In the genomic region with DNA sequence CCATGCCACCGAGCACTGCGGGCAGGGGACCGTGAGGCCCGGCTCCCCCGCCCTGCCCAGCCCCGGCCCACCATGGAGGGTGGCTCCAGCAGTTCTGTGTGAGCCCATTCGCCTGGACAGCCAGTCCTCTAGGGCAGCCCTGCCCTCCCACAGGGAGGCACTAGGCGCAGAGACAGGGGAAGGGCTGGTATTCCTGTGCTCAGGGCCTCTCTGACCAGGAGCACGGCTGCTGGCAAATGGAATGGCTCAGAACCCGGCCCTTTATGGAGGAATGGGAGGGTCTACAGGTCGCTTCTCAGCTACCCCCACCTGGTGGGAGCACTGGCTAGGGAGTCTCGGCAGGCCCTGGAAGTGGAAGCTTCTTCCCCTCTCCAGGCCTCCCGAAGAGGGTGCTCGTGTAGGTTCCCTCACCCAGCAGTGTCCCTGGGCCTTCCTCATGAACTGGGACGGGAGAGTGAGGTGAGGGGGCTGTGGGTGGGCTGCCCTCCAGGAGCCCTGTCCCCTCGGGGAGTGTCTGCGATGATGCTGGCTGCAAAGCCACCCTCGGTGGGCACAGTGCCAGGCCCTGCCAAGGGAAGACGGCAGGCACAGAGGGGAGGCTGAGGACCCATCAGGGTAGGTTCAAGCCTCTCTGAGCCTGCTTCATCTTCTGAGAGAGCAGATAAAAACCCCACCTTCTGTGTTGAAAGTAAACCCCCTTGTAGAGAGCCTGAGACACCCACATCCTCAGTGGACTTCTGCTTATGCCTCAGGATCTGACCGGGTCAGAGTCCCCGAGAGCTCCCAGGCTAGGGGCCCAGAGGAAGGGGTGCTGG, we compare ENCODE assay signal across 10 cellular contexts. TPM values are rescaled to one million over a fixed set of nuclear protein-coding genes. Genes with fewer than 3 reads are reported as not detected.
DNase-seq lines count a peak whose midpoint lies in the region; ATAC-seq lines count a peak whose summit lies in the region.
"Had no signal": no experiment of that assay in that cellular context is flagged by ENCODE, and none has a peak within 500 bp of the region (broad histone marks: within the 10 kb centered on the region; RNA-seq: fewer than 3 reads in every experiment).

No MANE protein-coding gene starts in this region.

- peaks cover 14% of the 10 kb centered on the region for H3K4me1 Mint-ChIP-seq in activated CD8-positive, alpha-beta memory T cell treated with anti-CD3 and anti-CD28 coated beads, Interleukin-2, amount 10 ng/mL, durations not matched to agents 7 days and 5 days
- H3K4me1 Mint-ChIP-seq in stimulated activated memory B cell treated with anti-CD40 and anti-IgM and Interleukin-4, amounts not matched to agents 10 μg/mL and 1 μg/mL and 100 μg/mL, for 72 hours, result peaks cover 48% of the 10 kb centered on the region

- ATAC-seq in activated CD8-positive, alpha-beta memory T cell treated with anti-CD3 and anti-CD28 coated beads, Interleukin-2, amount 10 ng/mL, durations not matched to agents 7 days and 5 days, result no peak
- ATAC-seq in stimulated activated memory B cell treated with anti-CD40 and anti-IgM and Interleukin-4, amounts not matched to agents 10 μg/mL and 1 μg/mL and 100 μg/mL, for 72 hours, result no peak
- ATAC-seq in GM21423 (IDR thresholded peaks at IDR 0.05; ENCODE audit: unreplicated experiment), result no peak

- H3K4me3 Mint-ChIP-seq in activated CD8-positive, alpha-beta memory T cell treated with anti-CD3 and anti-CD28 coated beads, Interleukin-2, amount 10 ng/mL, durations not matched to agents 7 days and 5 days, result peak overlapping the region; percentile 69
- peak overlapping the region; percentile 84 for H3K4me3 Mint-ChIP-seq in stimulated activated memory B cell treated with anti-CD40 and anti-IgM and Interleukin-4, amounts not matched to agents 10 μg/mL and 1 μg/mL and 100 μg/mL, for 72 hours

- peak overlapping the region; percentile 55 for H3K4me3 ChIP-seq in NT2/D1 (ENCODE audit: insufficient read length, low read depth)
- peak overlapping the region; percentile 36 for H3K4me3 ChIP-seq in ectodermal cell (ENCODE audit: insufficient read depth, low read depth, low read length)

- H3K36me3 Mint-ChIP-seq in activated CD8-positive, alpha-beta memory T cell treated with anti-CD3 and anti-CD28 coated beads, Interleukin-2, amount 10 ng/mL, durations not matched to agents 7 days and 5 days, result no peaks in the 10 kb centered on the region
- H3K36me3 Mint-ChIP-seq in stimulated activated memory B cell treated with anti-CD40 and anti-IgM and Interleukin-4, amounts not matched to agents 10 μg/mL and 1 μg/mL and 100 μg/mL, for 72 hours, result peaks cover 29% of the 10 kb centered on the region

- peak overlapping the region; percentile 88 for H3K9ac ChIP-seq in NT2/D1 (ENCODE audit: insufficient read length, low read depth)

- H3K9me3 Mint-ChIP-seq in activated CD8-positive, alpha-beta memory T cell treated with anti-CD3 and anti-CD28 coated beads, Interleukin-2, amount 10 ng/mL, durations not matched to agents 7 days and 5 days (ENCODE audit: low read depth), result peaks cover under 1% of the 10 kb centered on the region
- no peaks in the 10 kb centered on the region for H3K9me3 Mint-ChIP-seq in stimulated activated memory B cell treated with anti-CD40 and anti-IgM and Interleukin-4, amounts not matched to agents 10 μg/mL and 1 μg/mL and 100 μg/mL, for 72 hours

- H3K4me1 ChIP-seq in NT2/D1 (ENCODE audit: insufficient read depth, insufficient read length) (peaks cover 13% of the 10 kb centered on the region), ectodermal cell (ENCODE audit: control insufficient read depth, insufficient read depth, low read length) (peaks cover 2% of the 10 kb centered on the region)

- CTCF ChIA-PET in activated CD8-positive, alpha-beta memory T cell treated with anti-CD3 and anti-CD28 coated beads, Interleukin-2, amount 10 ng/mL, durations not matched to agents 7 days and 5 days (lab: Charles Lee), result interaction anchor here (1.2 to 4.3 kb wide), 11 partner anchors 9 to 160 kb away, joined by 3 to 38 read pairs (median 8); a partner anchor contains a TSS

- H3K27ac Mint-ChIP-seq in activated CD8-positive, alpha-beta memory T cell treated with anti-CD3 and anti-CD28 coated beads, Interleukin-2, amount 10 ng/mL, durations not matched to agents 7 days and 5 days, result no peak overlapping the region
- H3K27ac Mint-ChIP-seq in stimulated activated memory B cell treated with anti-CD40 and anti-IgM and Interleukin-4, amounts not matched to agents 10 μg/mL and 1 μg/mL and 100 μg/mL, for 72 hours, result peak overlapping the region; percentile 77

- peaks cover 17% of the 10 kb centered on the region for H3K27me3 Mint-ChIP-seq in activated CD8-positive, alpha-beta memory T cell treated with anti-CD3 and anti-CD28 coated beads, Interleukin-2, amount 10 ng/mL, durations not matched to agents 7 days and 5 days
- H3K27me3 Mint-ChIP-seq in stimulated activated memory B cell treated with anti-CD40 and anti-IgM and Interleukin-4, amounts not matched to agents 10 μg/mL and 1 μg/mL and 100 μg/mL, for 72 hours, result peaks cover 68% of the 10 kb centered on the region

- H3K27ac ChIP-seq in ectodermal cell (ENCODE audit: insufficient read depth, low read depth, low read length, poor library complexity, severe bottlenecking), result no peak overlapping the region

- no peak for DNase-seq in activated CD8-positive, alpha-beta memory T cell treated with anti-CD3 and anti-CD28 coated beads, Interleukin-2, amount 10 ng/mL, durations not matched to agents 7 days and 5 days
- no peak for DNase-seq in activated CD8-positive, alpha-beta memory T cell treated with anti-CD3 and anti-CD28 coated beads, Interleukin-2, amount 50 U/mL, for 4 hours
- no peak for DNase-seq in NT2/D1 (ENCODE audit: low read depth, low spot score)
- no peak for DNase-seq in SW480 (ENCODE audit: low spot score)
- DNase-seq in SIG-M5 treated with dmso at 0.1 percent for 504 hours (lab: John Stamatoyannopoulos, UW; ENCODE audit: unreplicated experiment), result no peak
- DNase-seq: SHP77 treated with DMSO at 0.1 percent for 48 hours; stimulated activated CD4-positive, alpha-beta T cell treated with anti-CD3 and anti-CD28 coated beads, Interleukin-15, amount 100 ng/mL, for 24 hours had no signal

- H3K36me3 ChIP-seq in NT2/D1 (ENCODE audit: insufficient read depth, insufficient read length, low read length), result peaks cover 50% of the 10 kb centered on the region
- H3K36me3 ChIP-seq in ectodermal cell (ENCODE audit: control insufficient read depth, insufficient read depth, low read length), result no peaks in the 10 kb centered on the region

- H3K27me3 ChIP-seq in NT2/D1 (ENCODE audit: insufficient read depth, insufficient read length) (peaks cover 4% of the 10 kb centered on the region), ectodermal cell (ENCODE audit: control insufficient read depth, insufficient read depth, low read length, poor library complexity, severe bottlenecking) (peaks cover 22% of the 10 kb centered on the region)

- no peaks in the 10 kb centered on the region for H3K9me3 ChIP-seq in NT2/D1 (ENCODE audit: insufficient read depth, low read length)
- H3K9me3 ChIP-seq in ectodermal cell (ENCODE audit: control insufficient read depth, low read length), result no peaks in the 10 kb centered on the region

- 90% methylated on average over 21 of the region's 21 CpGs for WGBS in ectodermal cell, 2 experiments

RNA-seq across cellular contexts. Expression of a gene that starts 1.5 kb away (rescaled TPM):
- 1 to 10 TPM; 3.3 TPM for total RNA-seq in activated CD8-positive, alpha-beta memory T cell treated with anti-CD3 and anti-CD28 coated beads, Interleukin-2, amount 10 ng/mL, durations not matched to agents 7 days and 5 days
- polyA plus RNA-seq in ectodermal cell (2013, experiment 1 of 4), result 5.0 TPM
- 6.3 TPM for polyA plus RNA-seq in ectodermal cell (2013, experiment 2 of 4)
- 4.6 TPM for polyA plus RNA-seq in ectodermal cell (2013, experiment 3 of 4)
- polyA plus RNA-seq in ectodermal cell (2013, experiment 4 of 4), result 5.5 TPM

RNA-seq across cellular contexts. Expression of a gene that starts 59.5 kb away (rescaled TPM):
- 1 to 10 TPM; 1.6 to 2.6 TPM for total RNA-seq in activated CD8-positive, alpha-beta memory T cell treated with anti-CD3 and anti-CD28 coated beads, Interleukin-2, amount 10 ng/mL, durations not matched to agents 7 days and 5 days
- 0.57 TPM for polyA plus RNA-seq in ectodermal cell (2013, experiment 1 of 4)
- 0.59 TPM for polyA plus RNA-seq in ectodermal cell (2013, experiment 2 of 4)
- polyA plus RNA-seq in ectodermal cell (2013, experiment 3 of 4), result 0.53 TPM
- polyA plus RNA-seq in ectodermal cell (2013, experiment 4 of 4), result 0.57 TPM
